Comparison of ENCODE assay signal across 20 cellular contexts in the genomic region with DNA sequence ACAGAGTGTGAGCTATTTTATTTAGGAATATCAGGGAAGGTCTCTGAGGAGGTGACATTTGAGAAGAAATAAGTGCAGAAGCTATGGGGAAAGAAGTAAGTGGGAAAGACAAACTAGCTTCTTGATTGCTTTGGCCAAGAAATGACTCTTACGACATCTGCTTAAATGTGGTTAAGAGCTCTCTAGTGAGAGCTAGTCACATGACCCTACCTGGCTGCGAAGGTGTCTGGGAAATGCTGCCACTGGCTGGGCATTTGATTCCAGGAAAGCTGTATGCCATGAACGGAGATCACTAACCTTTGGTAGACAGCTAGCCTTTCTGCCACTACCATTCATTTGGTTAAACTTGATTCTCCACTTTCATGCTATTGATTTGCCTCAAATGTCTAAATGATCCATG.
"Had no signal": no experiment of that assay in that cellular context is flagged by ENCODE, and none has a peak within 500 bp of the region (broad histone marks: within the 10 kb centered on the region; RNA-seq: fewer than 3 reads in every experiment).

No MANE protein-coding gene starts in this region.

- DNase-seq: Karpas-422, KG1, MM.1S, NCI-H1092 treated with DMSO at 0.1 percent for 48 hours, NCI-H1436, NCI-H187, NCI-H2029, NCI-H2081 treated with DMSO at 0.1 percent for 48 hours, NCI-H2171, NCI-H226, NCI-H446, NCI-H510A, NCI-H524 treated with DMSO at 0.1 percent for 48 hours, NCI-H69, NCI-H774, PC-3, SHP77, SK-N-SH had no signal

- ATAC-seq: Panc1, PC-3 had no signal

- H3K27ac ChIP-seq: RWPE1 had no signal
